In genomic region chr22:25420925-25421904, GRCh38 we compare ENCODE assay signal across 8 cellular contexts.
A peak's percentile ranks its signal among the peaks of the same experiment; 100 is the strongest.
DNase-seq lines count a peak whose midpoint lies in the region; ATAC-seq and TF ChIP-seq lines count a peak whose summit lies in the region.

No MANE protein-coding gene starts in this region.

- H3K27me3 ChIP-seq in NT2/D1 (ENCODE audit: insufficient read depth, insufficient read length): peaks cover 41% of the 10 kb centered on the region
- peaks cover 16 to 62% (median 55%) of the 10 kb centered on the region in 7 donors for H3K27me3 ChIP-seq in heart right ventricle

- peaks cover 5% of the 10 kb centered on the region for H3K4me1 ChIP-seq in NT2/D1 (ENCODE audit: insufficient read depth, insufficient read length)
- peaks cover 0 to 40% (median 20%) of the 10 kb centered on the region in 9 donors for H3K4me1 ChIP-seq in heart right ventricle

- WGBS in heart right ventricle, 2 donors: 1% methylated on average over 77 to 85 of the region's 85 CpGs

- TF ChIP-seq POLR2A in erythroblast (IDR thresholded peaks at IDR 0.05; ENCODE audit: low read length): no peak

- no peak for DNase-seq in GM12864 (ENCODE audit: low read depth)
- DNase-seq in NT2/D1 (ENCODE audit: low read depth, low spot score): no peak
- no peak for DNase-seq in heart right ventricle
- DNase-seq in retina: peak; percentile 40
- no peak for DNase-seq in erythroblast (lab: John Stamatoyannopoulos, UW)
- DNase-seq in stimulated activated CD4-positive, alpha-beta T cell treated with anti-CD3 and anti-CD28 coated beads, Interleukin-2, amount 100 ng/mL, for 48 hours: no peak

- peak overlapping the region; percentile 46 for H3K4me3 ChIP-seq in GM12864 (ENCODE audit: low read depth, low read length)
- H3K4me3 ChIP-seq in NT2/D1 (ENCODE audit: insufficient read length, low read depth): peak overlapping the region; percentile 58
- H3K4me3 ChIP-seq in heart right ventricle: peak overlapping the region in 9 of 10 donors; percentile 6 to 53 (median 43)

- H3K27ac ChIP-seq in heart right ventricle: no peak overlapping the region

- peak in 7 of 8 donors; percentile 34 to 57 (median 53) for ATAC-seq in heart right ventricle
- no peak for ATAC-seq in HG02588 (IDR thresholded peaks at IDR 0.05; ENCODE audit: unreplicated experiment)
- no peak for ATAC-seq in HG02840 (IDR thresholded peaks at IDR 0.05; ENCODE audit: low FRiP score, unreplicated experiment)

- H3K9me3 ChIP-seq in NT2/D1 (ENCODE audit: insufficient read depth, low read length) (no peaks in the 10 kb centered on the region), heart right ventricle (no peaks in the 10 kb centered on the region)

- peak overlapping the region; percentile 50 for H3K9ac ChIP-seq in NT2/D1 (ENCODE audit: insufficient read length, low read depth)

- TF ChIP-seq CTCF in GM12864 (IDR thresholded peaks at IDR 0.05; ENCODE audit: low read depth, low read length, missing control alignments): no peak
- peak in 3 of 9 donors; percentile 7 to 27 (median 12) for TF ChIP-seq CTCF in heart right ventricle (IDR thresholded peaks at IDR 0.05)

- no peaks in the 10 kb centered on the region for H3K36me3 ChIP-seq in NT2/D1 (ENCODE audit: insufficient read depth, insufficient read length, low read length)
- no peaks in the 10 kb centered on the region for H3K36me3 ChIP-seq in heart right ventricle

- intact Hi-C loops in heart right ventricle (cut with DNase I): loop anchor here in 4 of 10 donors (5.0 to 10.0 kb wide), 2 partner anchors 56 to 59 kb away; no protein-coding TSS in a partner anchor

Comparison
In these comparisons a context has a peak if more than half of its experiments do, and no peak if none do; other contexts are left out.
1. ATAC-seq: peak in heart right ventricle (7 of 8); none in HG02588 (single experiment) and HG02840 (single experiment).
2. Peak in every context shown above with its lines, with median percentiles within 50 percentile points of each other: H3K4me3 ChIP-seq.